ENCODE assay signal across 22 cellular contexts in the genomic region with DNA sequence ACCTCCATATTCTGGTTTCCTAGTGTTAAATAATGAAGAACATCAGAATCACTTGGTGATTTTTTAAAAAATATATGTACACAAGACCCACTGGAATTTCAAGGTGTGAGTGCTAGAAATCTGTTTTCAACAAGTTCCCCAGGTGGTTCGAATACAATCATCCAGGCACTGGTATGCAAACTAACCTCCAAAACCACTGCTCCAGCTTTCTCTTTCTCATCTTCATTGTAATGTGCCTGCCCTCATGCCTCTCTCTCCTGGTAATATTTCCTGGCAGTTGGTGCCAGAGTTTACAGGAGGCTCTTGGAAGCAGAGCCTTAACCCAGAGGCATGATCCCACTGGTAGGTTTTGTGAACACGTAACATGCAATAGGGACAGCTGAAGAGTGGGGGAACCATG.
"Had no signal": no experiment of that assay in that cellular context is flagged by ENCODE, and none has a peak within 500 bp of the region (broad histone marks: within the 10 kb centered on the region; RNA-seq: fewer than 3 reads in every experiment).

No MANE protein-coding gene starts in this region.

- ATAC-seq: naive thymus-derived CD8-positive, alpha-beta T cell; right lobe of liver; stimulated activated memory B cell treated with anti-CD40 and anti-IgM and Interleukin-4, amounts not matched to agents 10 μg/mL and 1 μg/mL and 100 μg/mL, for 72 hours; stimulated activated naive CD8-positive, alpha-beta T cell treated with anti-CD3 and anti-CD28 coated beads, Interleukin-15, amount 100 ng/mL, for 72 hours had no signal

- H3K79me2 ChIP-seq: parathyroid adenoma had no signal

- H3K4me3 ChIP-seq: left ventricle myocardium inferior, lung, neural progenitor cell, right atrium auricular region, right lobe of liver, smooth muscle cell, tibial nerve, uterus had no signal

- H3K27ac ChIP-seq: left ventricle myocardium inferior, neural progenitor cell, neutrophil, parathyroid adenoma, right atrium auricular region, right lobe of liver, tibial nerve, uterus had no signal

- DNase-seq: hypothalamus; islet precursor cell; left ventricle myocardium inferior; naive thymus-derived CD8-positive, alpha-beta T cell; occipital lobe; right lobe of liver; stimulated activated CD4-positive, alpha-beta T cell treated with anti-CD3 and anti-CD28 coated beads, Interleukin-1b, Interleukin-23, amount 100 ng/mL, for 48 hours; stimulated activated CD4-positive, alpha-beta T cell treated with anti-CD3 and anti-CD28 coated beads, Interleukin-2, amount 100 ng/mL, for 48 hours; stimulated activated CD4-positive, alpha-beta T cell treated with anti-CD3 and anti-CD28 coated beads, Interleukin-4, amount 100 ng/mL, for 4 hours; stimulated activated CD8-positive, alpha-beta memory T cell treated with anti-CD3 and anti-CD28 coated beads, Interleukin-4, amount 100 ng/mL, for 48 hours; stimulated activated naive CD4-positive, alpha-beta T cell treated with Interleukin-2 at 50 U/mL for 16 hours; stimulated activated naive CD8-positive, alpha-beta T cell treated with anti-CD3 and anti-CD28 coated beads, Interleukin-15, amount 100 ng/mL, for 72 hours; substantia nigra; uterus had no signal

- H3K9ac ChIP-seq: neural progenitor cell, parathyroid adenoma had no signal

- H3K27me3 ChIP-seq: neural progenitor cell, neutrophil, right atrium auricular region, right lobe of liver, tibial nerve, uterus had no signal

- H3K4me2 ChIP-seq: neural progenitor cell, smooth muscle cell had no signal

- H3K9me3 ChIP-seq: left ventricle myocardium inferior, neutrophil, right atrium auricular region, right lobe of liver, tibial nerve, uterus had no signal

- H3K36me3 ChIP-seq: left ventricle myocardium inferior, neural progenitor cell, neutrophil, right atrium auricular region, right lobe of liver, tibial nerve, uterus had no signal

- H3K4me1 ChIP-seq: left ventricle myocardium inferior, neural progenitor cell, parathyroid adenoma, right atrium auricular region, right lobe of liver, tibial nerve, uterus had no signal
